In genomic region chr11:67261942-67262681, GRCh38 we compare ENCODE assay signal across 8 cellular contexts. TPM values are rescaled to one million over a fixed set of nuclear protein-coding genes. Genes with fewer than 3 reads are reported as not detected.
DNase-seq lines count a peak whose midpoint lies in the region; ATAC-seq and TF ChIP-seq lines count a peak whose summit lies in the region.

No MANE protein-coding gene starts in this region.

- POLR2A ChIA-PET in activated CD4-positive, alpha-beta T cell treated with anti-CD3 and anti-CD28 coated beads for 36 hours (lab: Charles Lee): interaction anchor here (0.6 to 1.9 kb wide), 3 partner anchors 21 to 55 kb away, joined by 3 to 7 read pairs (median 5); no protein-coding TSS in a partner anchor
- POLR2A ChIA-PET in activated B cell treated with CpG ODN at 0.5 μM for 24 hours (lab: Charles Lee): interaction anchor here (0.6 to 4.2 kb wide), 14 partner anchors 10 to 420 kb away, joined by 3 to 53 read pairs (median 6); partner anchors contain the start of genes ANKRD13D and POLD4

- H3K9me3 ChIP-seq in iPS-18c (ENCODE audit: control insufficient read depth, insufficient read depth, low read length) (no peaks in the 10 kb centered on the region), suprapubic skin (no peaks in the 10 kb centered on the region)

- TF ChIP-seq CTCF in activated B cell treated with CpG ODN at 0.5 μM for 24 hours (IDR thresholded peaks at IDR 0.05) (no peak), suprapubic skin (IDR thresholded peaks at IDR 0.05) (no peak)

- peak overlapping the region; percentile 66 for H3K27ac Mint-ChIP-seq in activated CD4-positive, alpha-beta T cell treated with anti-CD3 and anti-CD28 coated beads for 36 hours
- peak overlapping the region; percentile 79 for H3K27ac Mint-ChIP-seq in activated B cell treated with CpG ODN at 0.5 μM for 24 hours

- H3K27ac ChIP-seq in suprapubic skin: peak overlapping the region; percentile 2

- H3K36me3 ChIP-seq in suprapubic skin: peaks cover 2% of the 10 kb centered on the region

- no peaks in the 10 kb centered on the region for H3K27me3 ChIP-seq in suprapubic skin

- H3K4me3 ChIP-seq in iPS-18c (ENCODE audit: insufficient read depth, low read depth, low read length) (peak overlapping the region; percentile 40; the same call in 1 of the 2 replicates), suprapubic skin (no peak overlapping the region)

- H3K4me1 ChIP-seq in suprapubic skin: peaks cover 56% of the 10 kb centered on the region

- TF ChIP-seq EP300 in suprapubic skin (IDR thresholded peaks at IDR 0.05): no peak

- DNase-seq in activated CD4-positive, alpha-beta T cell treated with anti-CD3 and anti-CD28 coated beads for 36 hours: peak; percentile 7
- DNase-seq in activated CD4-positive, alpha-beta T cell treated with anti-CD3 and anti-CD28 coated beads, Interleukin-2, amount 50 U/mL, for 4 hours: no peak
- no peak for DNase-seq in activated B cell treated with CpG ODN at 0.5 μM for 24 hours
- peak in 1 of 2 donors; percentile 67 for DNase-seq in suprapubic skin (ENCODE audit: low spot score in 2 of 2)
- no peak for DNase-seq in occipital lobe (lab: John Stamatoyannopoulos, UW)
- no peak for DNase-seq in HCEC 1CT
- DNase-seq in DMS114 treated with DMSO at 0.1 percent for 48 hours (lab: John Stamatoyannopoulos, UW; ENCODE audit: unreplicated experiment): no peak

- no peaks in the 10 kb centered on the region for H3K9me3 Mint-ChIP-seq in activated CD4-positive, alpha-beta T cell treated with anti-CD3 and anti-CD28 coated beads for 36 hours (ENCODE audit: low read depth)
- H3K9me3 Mint-ChIP-seq in activated B cell treated with CpG ODN at 0.5 μM for 24 hours: no peaks in the 10 kb centered on the region

- H3K36me3 Mint-ChIP-seq in activated CD4-positive, alpha-beta T cell treated with anti-CD3 and anti-CD28 coated beads for 36 hours (ENCODE audit: low read depth): peaks cover 4% of the 10 kb centered on the region
- peaks cover 5% of the 10 kb centered on the region for H3K36me3 Mint-ChIP-seq in activated B cell treated with CpG ODN at 0.5 μM for 24 hours (ENCODE audit: low read depth)

- H3K4me3 Mint-ChIP-seq in activated CD4-positive, alpha-beta T cell treated with anti-CD3 and anti-CD28 coated beads for 36 hours: peak overlapping the region; percentile 26
- H3K4me3 Mint-ChIP-seq in activated B cell treated with CpG ODN at 0.5 μM for 24 hours: peak overlapping the region; percentile 56

- no peaks in the 10 kb centered on the region for H3K27me3 Mint-ChIP-seq in activated CD4-positive, alpha-beta T cell treated with anti-CD3 and anti-CD28 coated beads for 36 hours
- H3K27me3 Mint-ChIP-seq in activated B cell treated with CpG ODN at 0.5 μM for 24 hours: peaks cover 2% of the 10 kb centered on the region

- no peak for ATAC-seq in activated CD4-positive, alpha-beta T cell treated with anti-CD3 and anti-CD28 coated beads for 36 hours
- no peak for ATAC-seq in activated B cell treated with CpG ODN at 0.5 μM for 24 hours (ENCODE audit: low read depth)

- no peak for TF ChIP-seq POLR2A in suprapubic skin (IDR thresholded peaks at IDR 0.05)

- intact Hi-C loops in activated CD4-positive, alpha-beta T cell treated with anti-CD3 and anti-CD28 coated beads for 36 hours (cut with DNase I, micrococcal nuclease): loop anchor here in 1 of 2 experiments (1.0 kb wide), 2 partner anchors 55 to 120 kb away; no protein-coding TSS in a partner anchor
- intact Hi-C loops in activated B cell treated with CpG ODN at 0.5 μM for 24 hours (cut with micrococcal nuclease): loop anchor here (1.0 kb wide), 4 partner anchors 27 to 181 kb away; partner anchors contain the start of gene ANKRD13D

- 39% methylated on average over 12 of the region's 18 CpGs for WGBS in suprapubic skin

- CTCF ChIA-PET in activated CD4-positive, alpha-beta T cell treated with anti-CD3 and anti-CD28 coated beads for 36 hours (lab: Charles Lee): interaction anchor here (0.6 to 4.3 kb wide), 24 partner anchors 10 to 209 kb away, joined by 3 to 44 read pairs (median 5); partner anchors contain the start of genes ANKRD13D and SSH3
- CTCF ChIA-PET in activated B cell treated with CpG ODN at 0.5 μM for 24 hours (lab: Charles Lee): interaction anchor here (0.6 to 5.1 kb wide), 22 partner anchors 9 to 181 kb away, joined by 3 to 75 read pairs (median 5); partner anchors contain the start of gene ANKRD13D

- H3K4me1 Mint-ChIP-seq in activated CD4-positive, alpha-beta T cell treated with anti-CD3 and anti-CD28 coated beads for 36 hours: peaks cover 51% of the 10 kb centered on the region
- peaks cover 31% of the 10 kb centered on the region for H3K4me1 Mint-ChIP-seq in activated B cell treated with CpG ODN at 0.5 μM for 24 hours

RNA-seq across cellular contexts. Expression of gene GRK2, which starts 4.2 kb away (rescaled TPM):
- total RNA-seq in activated CD4-positive, alpha-beta T cell treated with anti-CD3 and anti-CD28 coated beads for 36 hours: 100 to 1,000 TPM; 202 to 241 TPM
- total RNA-seq in activated B cell treated with CpG ODN at 0.5 μM for 24 hours (159 and 175 TPM in 2 replicates), suprapubic skin (100 to 1,000 TPM in 2 of 4 donors, 10 to 100 TPM in 2; 84.3 to 157 (median 105) TPM), occipital lobe (44.9 TPM)

RNA-seq across cellular contexts. Expression of gene ANKRD13D, which starts 27.0 kb away (rescaled TPM):
- 10 to 100 TPM; 44.9 to 69.5 TPM for total RNA-seq in activated CD4-positive, alpha-beta T cell treated with anti-CD3 and anti-CD28 coated beads for 36 hours
- total RNA-seq in activated B cell treated with CpG ODN at 0.5 μM for 24 hours: 97.2 and 116 TPM in 2 replicates
- 100 to 1,000 TPM in 1 of 4 donors, 10 to 100 TPM in 3; 55.7 to 154 (median 77.2) TPM for total RNA-seq in suprapubic skin
- 49.4 TPM for total RNA-seq in occipital lobe

RNA-seq across cellular contexts. Expression of gene SSH3, which starts 41.2 kb away (rescaled TPM):
- 10 to 100 TPM in 1 of 2 experiments, 1 to 10 TPM in 1; 6.0 to 11.1 TPM for total RNA-seq in activated CD4-positive, alpha-beta T cell treated with anti-CD3 and anti-CD28 coated beads for 36 hours
- 5.1 and 7.7 TPM in 2 replicates for total RNA-seq in activated B cell treated with CpG ODN at 0.5 μM for 24 hours
- 100 to 1,000 TPM in 1 of 4 donors, 10 to 100 TPM in 3; 49.4 to 107 (median 63.9) TPM for total RNA-seq in suprapubic skin
- total RNA-seq in occipital lobe: 2.0 TPM
